Comparison of ENCODE assay signal across 8 cellular contexts in genomic region chr16:361872-362701, GRCh38. TPM values are rescaled to one million over a fixed set of nuclear protein-coding genes. Genes with fewer than 3 reads are reported as not detected.
A peak's percentile ranks its signal among the peaks of the same experiment; 100 is the strongest.
DNase-seq lines count a peak whose midpoint lies in the region; ATAC-seq and TF ChIP-seq lines count a peak whose summit lies in the region.

No MANE protein-coding gene starts in this region.

- ATAC-seq in GM19035 (IDR thresholded peaks at IDR 0.05; ENCODE audit: unreplicated experiment): peak; percentile 55
- peak; percentile 83 for ATAC-seq in left ventricle myocardium superior

- peak; percentile 21 to 62 (median 57) for TF ChIP-seq CTCF in sigmoid colon (IDR thresholded peaks at IDR 0.05)
- peak in 1 of 3 experiments; percentile 50 for TF ChIP-seq CTCF in vagina (IDR thresholded peaks at IDR 0.05)

- TF ChIP-seq EP300 in sigmoid colon (IDR thresholded peaks at IDR 0.05): no peak

- H3K27ac ChIP-seq in sigmoid colon (no peak overlapping the region), vagina (no peak overlapping the region)

- H3K4me1 ChIP-seq in sigmoid colon (no peaks in the 10 kb centered on the region), vagina (no peaks in the 10 kb centered on the region)

- 13 to 33% methylated on average over 30 of the region's 30 CpGs for WGBS in sigmoid colon, 2 donors

- intact Hi-C loops in left ventricle myocardium superior (cut with micrococcal nuclease): no loop called here
- intact Hi-C loops in sigmoid colon (cut with DNase I): no loop called here
- intact Hi-C loops in vagina (cut with DNase I): no loop called here

- no peak for TF ChIP-seq POLR2A in sigmoid colon (IDR thresholded peaks at IDR 0.05)
- no peak for TF ChIP-seq POLR2A in vagina (IDR thresholded peaks at IDR 0.05)

- H3K36me3 ChIP-seq in sigmoid colon (peaks cover 2 to 9% (median 6%) of the 10 kb centered on the region in 4 donors), vagina (peaks cover 0 to 9% of the 10 kb centered on the region in 2 donors)

- H3K9me3 ChIP-seq in sigmoid colon (no peaks in the 10 kb centered on the region), vagina (no peaks in the 10 kb centered on the region)

- H3K27me3 ChIP-seq in sigmoid colon: peaks cover 0 to 20% (median 13%) of the 10 kb centered on the region in 3 donors
- H3K27me3 ChIP-seq in vagina: no peaks in the 10 kb centered on the region

- no peak overlapping the region for H3K4me3 ChIP-seq in sigmoid colon
- no peak overlapping the region for H3K4me3 ChIP-seq in vagina

- DNase-seq in AG08395 (ENCODE audit: low spot score) (peak; percentile 84), NCI-H128 (lab: John Stamatoyannopoulos, UW; ENCODE audit: unreplicated experiment) (peak; percentile 41), T-helper 2 cell (peak; percentile 30 to 75 (median 63)), amygdala (lab: John Stamatoyannopoulos, UW) (peak in 39 of 56 donors; percentile 9 to 71 (median 39)), left ventricle myocardium superior (peak; percentile 82), sigmoid colon (peak; percentile 85), vagina (ENCODE audit: extremely low spot score in 2 of 2) (no peak)

RNA-seq across cellular contexts. Expression of gene MRPL28, which starts 8.3 kb away (rescaled TPM):
- total RNA-seq in left ventricle myocardium superior: 77.2 TPM
- 10 to 100 TPM; 49.6 to 77.4 (median 62.0) TPM for total RNA-seq in sigmoid colon
- 10 to 100 TPM; 74.5 to 95.9 (median 78.4) TPM for polyA plus RNA-seq in sigmoid colon
- total RNA-seq in vagina: 96.5 TPM

RNA-seq across cellular contexts. Expression of gene AXIN1, which starts 9.6 kb away (rescaled TPM):
- total RNA-seq in left ventricle myocardium superior (14.4 TPM), sigmoid colon (10 to 100 TPM; 17.9 to 29.9 (median 20.9) TPM), vagina (16.9 TPM)
- 10 to 100 TPM; 28.2 to 33.4 (median 30.3) TPM for polyA plus RNA-seq in sigmoid colon

RNA-seq across cellular contexts. Expression of gene PGAP6, which starts 19.7 kb away (rescaled TPM):
- 34.2 TPM for total RNA-seq in left ventricle myocardium superior
- total RNA-seq in sigmoid colon: 10 to 100 TPM; 20.7 to 26.6 (median 22.7) TPM
- 100 to 1,000 TPM in 1 of 3 donors, 10 to 100 TPM in 2; 61.9 to 109 (median 70.3) TPM for polyA plus RNA-seq in sigmoid colon
- total RNA-seq in vagina: 38.3 TPM

RNA-seq across cellular contexts. Expression of gene NME4, which starts 34.9 kb away (rescaled TPM):
- total RNA-seq in left ventricle myocardium superior (89.2 TPM), sigmoid colon (100 to 1,000 TPM; 138 to 281 (median 191) TPM), vagina (88.6 TPM)
- polyA plus RNA-seq in sigmoid colon: 10 to 100 TPM; 39.6 to 55.3 (median 46.7) TPM

RNA-seq across cellular contexts. Expression of gene DECR2, which starts 39.6 kb away (rescaled TPM):
- total RNA-seq in left ventricle myocardium superior (9.8 TPM), sigmoid colon (10 to 100 TPM; 15.0 to 21.6 (median 16.4) TPM), vagina (17.9 TPM)
- 10 to 100 TPM; 30.6 to 39.1 (median 31.9) TPM for polyA plus RNA-seq in sigmoid colon

Comparison
In these comparisons a context has a peak if more than half of its experiments do, and no peak if none do; other contexts are left out.
1. DNase-seq: peak in AG08395 (single experiment), NCI-H128 (single experiment), T-helper 2 cell (5 of 5), amygdala (39 of 56), left ventricle myocardium superior (single experiment) and sigmoid colon (single experiment); none in vagina (0 of 2).